Comparison of ENCODE assay signal across 21 cellular contexts in genomic region chr3:112074006-112074405, GRCh38. TPM values are rescaled to one million over a fixed set of nuclear protein-coding genes. Genes with fewer than 3 reads are reported as not detected.
DNase-seq lines count a peak whose midpoint lies in the region; ATAC-seq, FAIRE-seq and TF ChIP-seq lines count a peak whose summit lies in the region.
"Had no signal": no experiment of that assay in that cellular context is flagged by ENCODE, and none has a peak within 500 bp of the region (broad histone marks: within the 10 kb centered on the region; RNA-seq: fewer than 3 reads in every experiment).

No MANE protein-coding gene starts in this region.

- WGBS in pancreas, 2 donors, result 95 to 100% methylated on average over 2 of the region's 2 CpGs

- TF ChIP-seq CTCF in CD4-positive, alpha-beta T cell (IDR thresholded peaks at IDR 0.05), result no peak
- TF ChIP-seq CTCF in endothelial cell of umbilical vein (IDR thresholded peaks at IDR 0.05; ENCODE audit: extremely low read depth in 1 of 2, insufficient read depth in 1 of 2, low read depth in 1 of 2, low read length in 2 of 2) (no peak), pancreas (IDR thresholded peaks at IDR 0.05) (no peak), vagina (IDR thresholded peaks at IDR 0.05) (no peak)

- no peak overlapping the region for H3K4me3 ChIP-seq in endothelial cell of umbilical vein (replicated peaks in 1 of 3; ENCODE audit: insufficient read depth in 1 of 3, low read depth in 1 of 3, low read length in 3 of 3)
- H3K4me3 ChIP-seq in pancreas, result no peak overlapping the region
- no peak overlapping the region for H3K4me3 ChIP-seq in vagina
- H3K4me3 ChIP-seq: BLaER1, esophagus muscularis mucosa, lung, right atrium auricular region, SJSA1, thyroid gland had no signal

- dilution Hi-C loops in endothelial cell of umbilical vein (cut with MboI; ENCODE audit: extremely low pct_ligation_motif_present, low sequenced_read_pairs), result no loop called here

- peak overlapping the region; percentile 94 for H3K27ac Mint-ChIP-seq in CD4-positive, alpha-beta T cell
- H3K27ac Mint-ChIP-seq: dendritic cell treated with granulocyte-macrophage colony-stimulating factor and Interleukin-4, amounts not matched to agents 40 ng/mL and 50 ng/mL, for 4 days had no signal

- H3K36me3 ChIP-seq in endothelial cell of umbilical vein (ENCODE audit: control insufficient read depth in 2 of 2, extremely low read depth in 1 of 2, insufficient read depth in 2 of 2, low read length in 2 of 2) (no peaks in the 10 kb centered on the region), pancreas (no peaks in the 10 kb centered on the region), vagina (no peaks in the 10 kb centered on the region)
- H3K36me3 ChIP-seq: BLaER1, esophagus muscularis mucosa, right atrium auricular region, SJSA1, thyroid gland had no signal

- H3K9me3 ChIP-seq in CD4-positive, alpha-beta T cell (ENCODE audit: control insufficient read depth, low read length), result no peaks in the 10 kb centered on the region
- H3K9me3 ChIP-seq in endothelial cell of umbilical vein (replicated peaks; ENCODE audit: control insufficient read depth, insufficient read depth, low read length), result no peaks in the 10 kb centered on the region
- no peaks in the 10 kb centered on the region for H3K9me3 ChIP-seq in pancreas
- H3K9me3 ChIP-seq in vagina, result no peaks in the 10 kb centered on the region
- H3K9me3 ChIP-seq: BLaER1, esophagus muscularis mucosa, right atrium auricular region, SJSA1, thyroid gland had no signal

- no peak overlapping the region for H3K27ac ChIP-seq in CD4-positive, alpha-beta T cell (ENCODE audit: low read depth, low read length)
- H3K27ac ChIP-seq in endothelial cell of umbilical vein (ENCODE audit: insufficient read depth, low read depth, low read length) (peak overlapping the region; percentile 68), pancreas (peak overlapping the region in 3 of 4 donors; percentile 58 to 81 (median 62)), substantia nigra (ENCODE audit: low read depth, low read length, poor library complexity, severe bottlenecking) (no peak overlapping the region), vagina (no peak overlapping the region)
- H3K27ac ChIP-seq: BLaER1, esophagus muscularis mucosa, right atrium auricular region had no signal

- H3K9ac ChIP-seq in endothelial cell of umbilical vein (replicated peaks; ENCODE audit: extremely low read depth, insufficient read depth, low read length), result peak overlapping the region; percentile 40
- H3K9ac ChIP-seq: BLaER1 had no signal

- CTCF ChIA-PET in CD4-positive, alpha-beta T cell (lab: Charles Lee), result no interaction called here
- CTCF ChIA-PET in endothelial cell of umbilical vein (lab: Charles Lee), result no interaction called here

- peaks cover 4% of the 10 kb centered on the region for H3K36me3 Mint-ChIP-seq in CD4-positive, alpha-beta T cell (ENCODE audit: low read depth)

- no peak for DNase-seq in CD4-positive, alpha-beta T cell
- DNase-seq in LoVo (ENCODE audit: low spot score) (peak; percentile 22), endothelial cell of umbilical vein (ENCODE audit: low read depth, low spot score) (no peak), pancreas (no peak), retina (no peak), substantia nigra (lab: John Stamatoyannopoulos, UW) (no peak), vagina (ENCODE audit: extremely low spot score in 2 of 2) (no peak)
- DNase-seq: anterior cingulate cortex; H7; NCI-H1092; stimulated activated CD4-positive, alpha-beta T cell treated with anti-CD3 and anti-CD28 coated beads, Interleukin-4, amount 100 ng/mL, for 1 hour; thyroid gland had no signal

- ATAC-seq in CD4-positive, alpha-beta T cell (ENCODE audit: poor library complexity), result no peak
- no peak for ATAC-seq in pancreas
- ATAC-seq in HG02571 (IDR thresholded peaks at IDR 0.05; ENCODE audit: unreplicated experiment), result no peak

- peaks cover 5% of the 10 kb centered on the region for H3K9me3 Mint-ChIP-seq in CD4-positive, alpha-beta T cell

- no peak overlapping the region for H3K4me3 Mint-ChIP-seq in CD4-positive, alpha-beta T cell
- H3K4me3 Mint-ChIP-seq: dendritic cell treated with granulocyte-macrophage colony-stimulating factor and Interleukin-4, amounts not matched to agents 40 ng/mL and 50 ng/mL, for 4 days; nephron had no signal

- peak overlapping the region; percentile 21 for H3K4me2 ChIP-seq in endothelial cell of umbilical vein (ENCODE audit: insufficient read depth, low read length)
- H3K4me2 ChIP-seq: BLaER1 had no signal

- no peaks in the 10 kb centered on the region for H3K79me2 ChIP-seq in endothelial cell of umbilical vein (ENCODE audit: control insufficient read depth, insufficient read depth, low read length)

- peaks cover 57% of the 10 kb centered on the region for H3K4me1 Mint-ChIP-seq in CD4-positive, alpha-beta T cell (ENCODE audit: low read depth)

- POLR2A ChIA-PET in CD4-positive, alpha-beta T cell (lab: Charles Lee), result interaction anchor here (2.3 kb wide), 1 partner anchor 11 kb away, joined by 7 read pairs; no protein-coding TSS in a partner anchor
- POLR2A ChIA-PET in endothelial cell of umbilical vein (lab: Charles Lee), result no interaction called here

- no peaks in the 10 kb centered on the region for H3K27me3 ChIP-seq in CD4-positive, alpha-beta T cell (ENCODE audit: control insufficient read depth, insufficient read depth, low read length)
- H3K27me3 ChIP-seq in endothelial cell of umbilical vein (ENCODE audit: control insufficient read depth in 2 of 2, insufficient read depth in 2 of 2, low read length in 2 of 2) (no peaks in the 10 kb centered on the region), pancreas (no peaks in the 10 kb centered on the region), vagina (no peaks in the 10 kb centered on the region)
- H3K27me3 ChIP-seq: BLaER1, esophagus muscularis mucosa, right atrium auricular region, SJSA1, thyroid gland had no signal

- FAIRE-seq in endothelial cell of umbilical vein (lab: Jason Lieb, UNC) (no peak), pancreas (lab: Jason Lieb, UNC) (no peak)
- FAIRE-seq: TTC549 had no signal

- TF ChIP-seq POLR2A in endothelial cell of umbilical vein (IDR thresholded peaks at IDR 0.05; ENCODE audit: low read depth, low read length), result no peak
- no peak for TF ChIP-seq POLR2A in vagina (IDR thresholded peaks at IDR 0.05)

- no peaks in the 10 kb centered on the region for H3K9me1 ChIP-seq in endothelial cell of umbilical vein (replicated peaks; ENCODE audit: control insufficient read depth, extremely low read depth, insufficient read depth, low read length)

- BruUV-seq in endothelial cell of umbilical vein (replicated peaks; lab: Mats Ljungman, UMichigan), result no TSS peak

- intact Hi-C loops in CD4-positive, alpha-beta T cell (cut with DNase I, micrococcal nuclease), result no loop called here
- intact Hi-C loops in endothelial cell of umbilical vein (cut with micrococcal nuclease) (no loop called here), pancreas (cut with DNase I) (no loop called here), vagina (cut with DNase I) (no loop called here)

- no peak overlapping the region for H2AFZ ChIP-seq in endothelial cell of umbilical vein (ENCODE audit: low read depth, low read length)

- no peaks in the 10 kb centered on the region for H4K20me1 ChIP-seq in endothelial cell of umbilical vein (replicated peaks; ENCODE audit: control insufficient read depth, extremely low read depth, insufficient read depth, low read length)
- H4K20me1 ChIP-seq: BLaER1 had no signal

- no peaks in the 10 kb centered on the region for H3K27me3 Mint-ChIP-seq in CD4-positive, alpha-beta T cell

- H3K4me1 ChIP-seq in endothelial cell of umbilical vein (ENCODE audit: control insufficient read depth, extremely low read depth, insufficient read depth, low read length) (peaks cover 17% of the 10 kb centered on the region), pancreas (peaks cover 7 to 11% (median 11%) of the 10 kb centered on the region in 3 donors), vagina (no peaks in the 10 kb centered on the region)
- H3K4me1 ChIP-seq: BLaER1, esophagus muscularis mucosa, right atrium auricular region had no signal

RNA-seq across cellular contexts. Expression of gene C3orf52, which starts 12.2 kb away (rescaled TPM):
- 1 to 10 TPM; 1.6 to 2.7 TPM for total RNA-seq in CD4-positive, alpha-beta T cell
- total RNA-seq in endothelial cell of umbilical vein (2.1 and 4.6 TPM in 2 replicates), pancreas (10 to 100 TPM; 16.1 to 51.7 (median 24.9) TPM), vagina (8.1 TPM)
- polyA plus RNA-seq in endothelial cell of umbilical vein (2.9 and 4.2 TPM in 2 replicates), pancreas (10 to 100 TPM in 1 of 2 donors, 1 to 10 TPM in 1; 9.7 to 11.2 TPM)
- 2.3 and 2.6 TPM in 2 replicates for polyA plus RNA-seq in endothelial cell of umbilical vein (2011; cell fraction: cytosol; rRNA removed)
- 7.8 and 9.8 TPM in 2 replicates for polyA plus RNA-seq in endothelial cell of umbilical vein (2011; cell fraction: nucleus; rRNA removed)
- polyA plus RNA-seq in endothelial cell of umbilical vein (2012), result 1.8 and 4.0 TPM in 2 replicates
- polyA minus RNA-seq in endothelial cell of umbilical vein, result 6.1 and 6.8 TPM in 2 replicates
- polyA minus RNA-seq in endothelial cell of umbilical vein (2011; cell fraction: cytosol; rRNA and poly(A)+ RNA removed), result 4.4 TPM
- polyA minus RNA-seq in endothelial cell of umbilical vein (2011; cell fraction: nucleus; rRNA and poly(A)+ RNA removed), result 11.0 and 14.6 TPM in 2 replicates

RNA-seq across cellular contexts. Expression of gene TMPRSS7, which starts 39.5 kb away (rescaled TPM):
- total RNA-seq in CD4-positive, alpha-beta T cell, result under 1 TPM in 1 of 2 experiments, not detected in 1; 0.14 TPM
- total RNA-seq in endothelial cell of umbilical vein (not detected in 2 replicates), pancreas (under 1 TPM in 4 of 6 donors, not detected in 2; 0.04 to 0.14 (median 0.08) TPM), vagina (not detected)
- polyA plus RNA-seq in endothelial cell of umbilical vein (0.05 TPM in 1 of 2 replicates, not detected in the other), pancreas (not detected)
- 0.03 TPM in 1 of 2 replicates, not detected in the other for polyA plus RNA-seq in endothelial cell of umbilical vein (2011; cell fraction: cytosol; rRNA removed)
- 0.06 TPM in 1 of 2 replicates, not detected in the other for polyA plus RNA-seq in endothelial cell of umbilical vein (2011; cell fraction: nucleus; rRNA removed)
- polyA plus RNA-seq in endothelial cell of umbilical vein (2012), result not detected in 2 replicates
- not detected in 2 replicates for polyA minus RNA-seq in endothelial cell of umbilical vein
- polyA minus RNA-seq in endothelial cell of umbilical vein (2011; cell fraction: cytosol; rRNA and poly(A)+ RNA removed), result not detected
- polyA minus RNA-seq in endothelial cell of umbilical vein (2011; cell fraction: nucleus; rRNA and poly(A)+ RNA removed), result not detected in 2 replicates
- total RNA-seq: esophagus muscularis mucosa, H7, right atrium auricular region, SJSA1 had no signal

RNA-seq across cellular contexts. Expression of gene GCSAM, which starts 59.0 kb away (rescaled TPM):
- 1 to 10 TPM; 6.5 to 6.8 TPM for total RNA-seq in CD4-positive, alpha-beta T cell
- total RNA-seq in endothelial cell of umbilical vein (not detected in 2 replicates), pancreas (under 1 TPM in 2 of 6 donors, not detected in 4; 0.25 to 0.28 TPM), vagina (1.5 TPM)
- polyA plus RNA-seq in endothelial cell of umbilical vein (not detected in 2 replicates), pancreas (under 1 TPM in 1 of 2 donors, not detected in 1; 0.07 TPM)
- not detected in 2 replicates for polyA plus RNA-seq in endothelial cell of umbilical vein (2011; cell fraction: cytosol; rRNA removed)
- not detected in 2 replicates for polyA plus RNA-seq in endothelial cell of umbilical vein (2011; cell fraction: nucleus; rRNA removed)
- polyA plus RNA-seq in endothelial cell of umbilical vein (2012), result 0.16 and 0.37 TPM in 2 replicates
- polyA minus RNA-seq in endothelial cell of umbilical vein, result not detected in 2 replicates
- not detected for polyA minus RNA-seq in endothelial cell of umbilical vein (2011; cell fraction: cytosol; rRNA and poly(A)+ RNA removed)
- polyA minus RNA-seq in endothelial cell of umbilical vein (2011; cell fraction: nucleus; rRNA and poly(A)+ RNA removed), result not detected in 2 replicates
- total RNA-seq: H7, SJSA1 had no signal

Comparison
In these comparisons a context has a peak if more than half of its experiments do, and no peak if none do; other contexts are left out.
1. H3K27ac ChIP-seq: peak in endothelial cell of umbilical vein (single experiment) and pancreas (3 of 4); none in CD4-positive, alpha-beta T cell (single experiment), substantia nigra (single experiment) and vagina (single experiment).